Comparison of ENCODE assay signal across 36 cellular contexts in genomic region chr13:112097770-112098169, GRCh38. TPM values are rescaled to one million over a fixed set of nuclear protein-coding genes. Genes with fewer than 3 reads are reported as not detected.
"Had no signal": no experiment of that assay in that cellular context is flagged by ENCODE, and none has a peak within 500 bp of the region (broad histone marks: within the 10 kb centered on the region; RNA-seq: fewer than 3 reads in every experiment).

No MANE protein-coding gene starts in this region.

- H3K4me1 Mint-ChIP-seq: activated CD4-positive, alpha-beta T cell treated with anti-CD3 and anti-CD28 coated beads for 36 hours; activated CD4-positive, alpha-beta T cell treated with anti-CD3 and anti-CD28 coated beads, Interleukin-2, amount 10 ng/mL, durations not matched to agents 24 days and 14 days; activated CD8-positive, alpha-beta memory T cell treated with anti-CD3 and anti-CD28 coated beads, Interleukin-2, amount 10 ng/mL, durations not matched to agents 7 days and 5 days; activated naive CD4-positive, alpha-beta T cell treated with anti-CD3 and anti-CD28 coated beads, Interleukin-2, amount 50 U/mL, for 24 hours; activated naive CD8-positive, alpha-beta T cell treated with anti-CD3 and anti-CD28 coated beads for 36 hours; activated naive CD8-positive, alpha-beta T cell treated with anti-CD3 and anti-CD28 coated beads, Interleukin-2, amount 50 U/mL, for 24 hours had no signal

- H3K4me3 Mint-ChIP-seq: activated CD4-positive, alpha-beta memory T cell treated with anti-CD3 and anti-CD28 coated beads for 36 hours; activated CD4-positive, alpha-beta T cell treated with anti-CD3 and anti-CD28 coated beads for 36 hours; activated CD4-positive, alpha-beta T cell treated with anti-CD3 and anti-CD28 coated beads, Interleukin-2, amount 10 ng/mL, durations not matched to agents 24 days and 14 days; activated CD8-positive, alpha-beta memory T cell treated with anti-CD3 and anti-CD28 coated beads, Interleukin-2, amount 10 ng/mL, durations not matched to agents 7 days and 5 days; activated CD8-positive, alpha-beta T cell treated with anti-CD3 and anti-CD28 coated beads, Interleukin-2, amount 10 ng/mL, durations not matched to agents 7 days and 5 days; activated naive CD4-positive, alpha-beta T cell treated with anti-CD3 and anti-CD28 coated beads for 36 hours; activated naive CD4-positive, alpha-beta T cell treated with anti-CD3 and anti-CD28 coated beads, Interleukin-2, amount 50 U/mL, for 24 hours; activated naive CD8-positive, alpha-beta T cell treated with anti-CD3 and anti-CD28 coated beads for 36 hours; activated naive CD8-positive, alpha-beta T cell treated with anti-CD3 and anti-CD28 coated beads, Interleukin-2, amount 50 U/mL, for 24 hours; activated T-helper 1 cell treated with anti-CD3 and anti-CD28 coated beads, Interleukin-12 subunit alpha, Interleukin-12 subunit beta, Interleukin-2, Interleukin-4 antibody, amounts not matched to agents 30 ng/mL and 10 ng/mL and 1 ng/mL, durations not matched to agents 14 hours and 24 hours and 36 hours; effector memory CD8-positive, alpha-beta T cell had no signal

- H3K4me3 ChIP-seq: adrenal gland, body of pancreas, esophagus squamous epithelium, gastroesophageal sphincter had no signal

- H3K36me3 Mint-ChIP-seq: activated CD4-positive, alpha-beta memory T cell treated with anti-CD3 and anti-CD28 coated beads for 36 hours; activated CD8-positive, alpha-beta memory T cell treated with anti-CD3 and anti-CD28 coated beads, Interleukin-2, amount 10 ng/mL, durations not matched to agents 7 days and 5 days; activated naive CD4-positive, alpha-beta T cell treated with anti-CD3 and anti-CD28 coated beads, Interleukin-2, amount 50 U/mL, for 24 hours; activated naive CD8-positive, alpha-beta T cell treated with anti-CD3 and anti-CD28 coated beads for 36 hours had no signal

- DNase-seq: activated CD4-positive, alpha-beta memory T cell treated with anti-CD3 and anti-CD28 coated beads for 36 hours; activated CD4-positive, alpha-beta T cell treated with anti-CD3 and anti-CD28 coated beads for 36 hours; activated CD4-positive, alpha-beta T cell treated with anti-CD3 and anti-CD28 coated beads, Interleukin-2, amount 10 ng/mL, durations not matched to agents 24 days and 14 days; activated CD4-positive, CD25-positive, alpha-beta regulatory T cell; activated CD4-positive, CD25-positive, alpha-beta regulatory T cell treated with anti-CD3 and anti-CD28 coated beads, Interleukin-2, amount 50 U/mL, for 72 hours; activated CD8-positive, alpha-beta memory T cell treated with anti-CD3 and anti-CD28 coated beads, Interleukin-2, amount 10 ng/mL, durations not matched to agents 7 days and 5 days; activated CD8-positive, alpha-beta memory T cell treated with anti-CD3 and anti-CD28 coated beads, Interleukin-2, amount 50 U/mL, for 4 hours; activated CD8-positive, alpha-beta T cell treated with anti-CD3 and anti-CD28 coated beads, Interleukin-2, amount 10 ng/mL, durations not matched to agents 7 days and 5 days; activated effector memory CD4-positive, alpha-beta T cell treated with anti-CD3 and anti-CD28 coated beads, Interleukin-2, amount 50 U/mL, for 16 hours; activated naive CD4-positive, alpha-beta T cell treated with anti-CD3 and anti-CD28 coated beads for 36 hours; activated naive CD8-positive, alpha-beta T cell treated with anti-CD3 and anti-CD28 coated beads for 36 hours; activated naive CD8-positive, alpha-beta T cell treated with anti-CD3 and anti-CD28 coated beads, Interleukin-2, amount 50 U/mL, for 24 hours; activated T-cell treated with anti-CD3 and anti-CD28 coated beads, Interleukin-2, amount 50 U/mL, for 1 hour; activated T-cell treated with anti-CD3 and anti-CD28 coated beads, Interleukin-2, amount 50 U/mL, for 48 hours; adrenal gland; amygdala; aorta; body of pancreas; caudate nucleus; cortex of kidney; dermis blood vessel endothelial cell; effector CD4-positive, alpha-beta T cell; effector memory CD8-positive, alpha-beta T cell; erythroblast; esophagus squamous epithelium; T-helper 2 cell had no signal

- H3K4me1 ChIP-seq: adrenal gland, body of pancreas, esophagus squamous epithelium, gastroesophageal sphincter had no signal

- H3K9me3 ChIP-seq: adrenal gland, body of pancreas, esophagus squamous epithelium, gastroesophageal sphincter had no signal

- H3K27ac Mint-ChIP-seq: activated CD4-positive, alpha-beta memory T cell treated with anti-CD3 and anti-CD28 coated beads for 36 hours; activated CD4-positive, alpha-beta T cell treated with anti-CD3 and anti-CD28 coated beads for 36 hours; activated CD4-positive, alpha-beta T cell treated with anti-CD3 and anti-CD28 coated beads, Interleukin-2, amount 10 ng/mL, durations not matched to agents 24 days and 14 days; activated CD8-positive, alpha-beta memory T cell treated with anti-CD3 and anti-CD28 coated beads, Interleukin-2, amount 10 ng/mL, durations not matched to agents 7 days and 5 days; activated CD8-positive, alpha-beta T cell treated with anti-CD3 and anti-CD28 coated beads, Interleukin-2, amount 10 ng/mL, durations not matched to agents 7 days and 5 days; activated naive CD4-positive, alpha-beta T cell treated with anti-CD3 and anti-CD28 coated beads for 36 hours; activated naive CD4-positive, alpha-beta T cell treated with anti-CD3 and anti-CD28 coated beads, Interleukin-2, amount 50 U/mL, for 24 hours; activated naive CD8-positive, alpha-beta T cell treated with anti-CD3 and anti-CD28 coated beads for 36 hours; activated naive CD8-positive, alpha-beta T cell treated with anti-CD3 and anti-CD28 coated beads, Interleukin-2, amount 50 U/mL, for 24 hours; activated T-helper 1 cell treated with anti-CD3 and anti-CD28 coated beads, Interleukin-12 subunit alpha, Interleukin-12 subunit beta, Interleukin-2, Interleukin-4 antibody, amounts not matched to agents 30 ng/mL and 10 ng/mL and 1 ng/mL, durations not matched to agents 14 hours and 24 hours and 36 hours; activated T-helper 2 cell treated with anti-CD3 and anti-CD28 coated beads, Interferon-gamma antibody, Interleukin-2, Interleukin-4, amounts not matched to agents 10 μg/mL and 5 μg/mL and 100 μg/mL, durations not matched to agents 14 hours and 24 hours and 36 hours; effector memory CD8-positive, alpha-beta T cell had no signal

- H3K9me3 Mint-ChIP-seq: activated CD4-positive, alpha-beta memory T cell treated with anti-CD3 and anti-CD28 coated beads for 36 hours; activated CD4-positive, alpha-beta T cell treated with anti-CD3 and anti-CD28 coated beads, Interleukin-2, amount 10 ng/mL, durations not matched to agents 24 days and 14 days; activated naive CD4-positive, alpha-beta T cell treated with anti-CD3 and anti-CD28 coated beads for 36 hours; activated naive CD4-positive, alpha-beta T cell treated with anti-CD3 and anti-CD28 coated beads, Interleukin-2, amount 50 U/mL, for 24 hours; activated naive CD8-positive, alpha-beta T cell treated with anti-CD3 and anti-CD28 coated beads for 36 hours; activated naive CD8-positive, alpha-beta T cell treated with anti-CD3 and anti-CD28 coated beads, Interleukin-2, amount 50 U/mL, for 24 hours; activated T-helper 1 cell treated with anti-CD3 and anti-CD28 coated beads, Interleukin-12 subunit alpha, Interleukin-12 subunit beta, Interleukin-2, Interleukin-4 antibody, amounts not matched to agents 30 ng/mL and 10 ng/mL and 1 ng/mL, durations not matched to agents 14 hours and 24 hours and 36 hours; activated T-helper 2 cell treated with anti-CD3 and anti-CD28 coated beads, Interferon-gamma antibody, Interleukin-2, Interleukin-4, amounts not matched to agents 10 μg/mL and 5 μg/mL and 100 μg/mL, durations not matched to agents 14 hours and 24 hours and 36 hours had no signal

- ATAC-seq: activated CD4-positive, alpha-beta T cell treated with anti-CD3 and anti-CD28 coated beads for 36 hours; activated CD8-positive, alpha-beta memory T cell treated with anti-CD3 and anti-CD28 coated beads, Interleukin-2, amount 10 ng/mL, durations not matched to agents 7 days and 5 days; activated CD8-positive, alpha-beta T cell treated with anti-CD3 and anti-CD28 coated beads, Interleukin-2, amount 10 ng/mL, durations not matched to agents 7 days and 5 days; activated naive CD8-positive, alpha-beta T cell treated with anti-CD3 and anti-CD28 coated beads, Interleukin-2, amount 50 U/mL, for 24 hours; body of pancreas; effector memory CD8-positive, alpha-beta T cell; gastroesophageal sphincter had no signal

- H3K27ac ChIP-seq: adrenal gland, body of pancreas, esophagus squamous epithelium, gastroesophageal sphincter had no signal

- H3K36me3 ChIP-seq: adrenal gland, esophagus squamous epithelium, gastroesophageal sphincter had no signal

RNA-seq across cellular contexts. Expression of gene SOX1, which starts 30.8 kb away (rescaled TPM):
- total RNA-seq: activated CD4-positive, alpha-beta memory T cell treated with anti-CD3 and anti-CD28 coated beads for 36 hours; activated CD4-positive, alpha-beta T cell treated with anti-CD3 and anti-CD28 coated beads for 36 hours; activated CD4-positive, alpha-beta T cell treated with anti-CD3 and anti-CD28 coated beads, Interleukin-2, amount 10 ng/mL, durations not matched to agents 24 days and 14 days; activated CD8-positive, alpha-beta memory T cell treated with anti-CD3 and anti-CD28 coated beads for 36 hours; activated CD8-positive, alpha-beta memory T cell treated with anti-CD3 and anti-CD28 coated beads, Interleukin-2, amount 10 ng/mL, durations not matched to agents 7 days and 5 days; activated CD8-positive, alpha-beta T cell treated with anti-CD3 and anti-CD28 coated beads, Interleukin-2, amount 10 ng/mL, durations not matched to agents 7 days and 5 days; activated naive CD4-positive, alpha-beta T cell treated with anti-CD3 and anti-CD28 coated beads for 36 hours; activated naive CD8-positive, alpha-beta T cell treated with anti-CD3 and anti-CD28 coated beads for 36 hours; activated T-helper 1 cell treated with anti-CD3 and anti-CD28 coated beads, Interleukin-12 subunit alpha, Interleukin-12 subunit beta, Interleukin-2, Interleukin-4 antibody, amounts not matched to agents 30 ng/mL and 10 ng/mL and 1 ng/mL, durations not matched to agents 14 hours and 24 hours and 36 hours; activated T-helper 2 cell treated with anti-CD3 and anti-CD28 coated beads, Interferon-gamma antibody, Interleukin-2, Interleukin-4, amounts not matched to agents 10 μg/mL and 5 μg/mL and 100 μg/mL, durations not matched to agents 14 hours and 24 hours and 36 hours; adrenal gland; aorta; body of pancreas; chondrocyte; dermis blood vessel endothelial cell; fibroblast of lung; fibroblast of villous mesenchyme; glomerular endothelial cell; T-helper 1 cell treated with Interleukin-12 subunit alpha and Interleukin-12 subunit beta and Interleukin-4 antibody, amounts not matched to agents 30 ng/mL and 1 ng/mL, for 36 hours had no signal
